Comparison of ENCODE assay signal across 1 cellular context in the genomic region with DNA sequence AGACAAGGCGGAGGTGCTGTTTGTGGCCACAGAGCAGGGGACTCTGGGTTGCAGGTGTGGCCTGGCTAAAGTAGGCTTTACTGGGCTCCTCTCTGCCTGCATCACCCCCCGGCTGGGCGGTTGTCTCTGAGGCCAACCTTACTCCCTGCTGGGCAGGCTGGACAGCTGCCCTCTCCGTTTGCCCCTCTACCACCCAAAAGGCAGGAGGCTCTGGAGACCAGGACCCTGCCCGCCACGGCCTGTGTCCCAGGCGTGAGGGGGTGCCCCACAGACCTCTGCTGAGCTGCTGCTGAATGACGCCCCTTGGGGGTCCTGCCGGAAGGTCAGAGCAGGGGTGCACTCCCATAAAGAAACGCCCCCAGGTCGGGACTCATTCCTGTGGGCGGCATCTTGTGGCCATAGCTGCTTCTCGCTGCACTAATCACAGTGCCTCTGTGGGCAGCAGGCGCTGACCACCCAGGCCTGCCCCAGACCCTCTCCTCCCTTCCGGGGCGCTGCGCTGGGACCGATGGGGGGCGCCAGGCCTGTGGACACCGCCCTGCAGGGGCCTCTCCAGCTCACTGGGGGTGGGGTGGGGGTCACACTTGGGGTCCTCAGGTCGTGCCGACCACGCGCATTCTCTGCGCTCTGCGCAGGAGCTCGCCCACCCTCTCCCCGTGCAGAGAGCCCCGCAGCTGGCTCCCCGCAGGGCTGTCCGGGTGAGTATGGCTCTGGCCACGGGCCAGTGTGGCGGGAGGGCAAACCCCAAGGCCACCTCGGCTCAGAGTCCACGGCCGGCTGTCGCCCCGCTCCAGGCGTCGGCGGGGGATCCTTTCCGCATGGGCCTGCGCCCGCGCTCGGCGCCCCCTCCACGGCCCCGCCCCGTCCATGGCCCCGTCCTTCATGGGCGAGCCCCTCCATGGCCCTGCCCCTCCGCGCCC.
TF ChIP-seq lines count a peak whose summit lies in the region.

No MANE protein-coding gene starts in this region.

TF ChIP-seq in HepG2, 621 proteins besides CTCF, POLR2A, EP300 and RAD21 (continued from another document and continues in another):
- TF ChIP-seq, protein P1, sequence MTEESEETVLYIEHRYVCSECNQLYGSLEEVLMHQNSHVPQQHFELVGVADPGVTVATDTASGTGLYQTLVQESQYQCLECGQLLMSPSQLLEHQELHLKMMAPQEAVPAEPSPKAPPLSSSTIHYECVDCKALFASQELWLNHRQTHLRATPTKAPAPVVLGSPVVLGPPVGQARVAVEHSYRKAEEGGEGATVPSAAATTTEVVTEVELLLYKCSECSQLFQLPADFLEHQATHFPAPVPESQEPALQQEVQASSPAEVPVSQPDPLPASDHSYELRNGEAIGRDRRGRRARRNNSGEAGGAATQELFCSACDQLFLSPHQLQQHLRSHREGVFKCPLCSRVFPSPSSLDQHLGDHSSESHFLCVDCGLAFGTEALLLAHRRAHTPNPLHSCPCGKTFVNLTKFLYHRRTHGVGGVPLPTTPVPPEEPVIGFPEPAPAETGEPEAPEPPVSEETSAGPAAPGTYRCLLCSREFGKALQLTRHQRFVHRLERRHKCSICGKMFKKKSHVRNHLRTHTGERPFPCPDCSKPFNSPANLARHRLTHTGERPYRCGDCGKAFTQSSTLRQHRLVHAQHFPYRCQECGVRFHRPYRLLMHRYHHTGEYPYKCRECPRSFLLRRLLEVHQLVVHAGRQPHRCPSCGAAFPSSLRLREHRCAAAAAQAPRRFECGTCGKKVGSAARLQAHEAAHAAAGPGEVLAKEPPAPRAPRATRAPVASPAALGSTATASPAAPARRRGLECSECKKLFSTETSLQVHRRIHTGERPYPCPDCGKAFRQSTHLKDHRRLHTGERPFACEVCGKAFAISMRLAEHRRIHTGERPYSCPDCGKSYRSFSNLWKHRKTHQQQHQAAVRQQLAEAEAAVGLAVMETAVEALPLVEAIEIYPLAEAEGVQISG (CRISPR knock-in tag; IDR thresholded peaks at IDR 0.05), result peak; percentile 61
- no peak for TF ChIP-seq ZNF180 (CRISPR knock-in tag; IDR thresholded peaks at IDR 0.05; ENCODE audit: borderline replicate concordance, low read depth)
- peak; percentile 60; the same call in 1 of the 2 replicates for TF ChIP-seq NRL (CRISPR knock-in tag; IDR thresholded peaks at IDR 0.05; ENCODE audit: borderline replicate concordance)
- TF ChIP-seq, protein P2, sequence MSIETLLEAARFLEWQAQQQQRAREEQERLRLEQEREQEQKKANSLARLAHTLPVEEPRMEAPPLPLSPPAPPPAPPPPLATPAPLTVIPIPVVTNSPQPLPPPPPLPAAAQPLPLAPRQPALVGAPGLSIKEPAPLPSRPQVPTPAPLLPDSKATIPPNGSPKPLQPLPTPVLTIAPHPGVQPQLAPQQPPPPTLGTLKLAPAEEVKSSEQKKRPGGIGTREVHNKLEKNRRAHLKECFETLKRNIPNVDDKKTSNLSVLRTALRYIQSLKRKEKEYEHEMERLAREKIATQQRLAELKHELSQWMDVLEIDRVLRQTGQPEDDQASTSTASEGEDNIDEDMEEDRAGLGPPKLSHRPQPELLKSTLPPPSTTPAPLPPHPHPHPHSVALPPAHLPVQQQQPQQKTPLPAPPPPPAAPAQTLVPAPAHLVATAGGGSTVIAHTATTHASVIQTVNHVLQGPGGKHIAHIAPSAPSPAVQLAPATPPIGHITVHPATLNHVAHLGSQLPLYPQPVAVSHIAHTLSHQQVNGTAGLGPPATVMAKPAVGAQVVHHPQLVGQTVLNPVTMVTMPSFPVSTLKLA (IDR thresholded peaks at IDR 0.05), result no peak
- TF ChIP-seq ZFP41 (CRISPR knock-in tag; IDR thresholded peaks at IDR 0.05; ENCODE audit: borderline replicate concordance), result no peak
- peak; percentile 75 for TF ChIP-seq ZFY (CRISPR knock-in tag; IDR thresholded peaks at IDR 0.05)
- TF ChIP-seq, protein P3, sequence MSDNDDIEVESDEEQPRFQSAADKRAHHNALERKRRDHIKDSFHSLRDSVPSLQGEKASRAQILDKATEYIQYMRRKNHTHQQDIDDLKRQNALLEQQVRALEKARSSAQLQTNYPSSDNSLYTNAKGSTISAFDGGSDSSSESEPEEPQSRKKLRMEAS (IDR thresholded peaks at IDR 0.05), result peak; percentile 77
- TF ChIP-seq ZNF788 (CRISPR knock-in tag; IDR thresholded peaks at IDR 0.05; ENCODE audit: borderline replicate concordance), result peak; percentile 50; the same call in 1 of the 2 replicates
- TF ChIP-seq, protein P4, sequence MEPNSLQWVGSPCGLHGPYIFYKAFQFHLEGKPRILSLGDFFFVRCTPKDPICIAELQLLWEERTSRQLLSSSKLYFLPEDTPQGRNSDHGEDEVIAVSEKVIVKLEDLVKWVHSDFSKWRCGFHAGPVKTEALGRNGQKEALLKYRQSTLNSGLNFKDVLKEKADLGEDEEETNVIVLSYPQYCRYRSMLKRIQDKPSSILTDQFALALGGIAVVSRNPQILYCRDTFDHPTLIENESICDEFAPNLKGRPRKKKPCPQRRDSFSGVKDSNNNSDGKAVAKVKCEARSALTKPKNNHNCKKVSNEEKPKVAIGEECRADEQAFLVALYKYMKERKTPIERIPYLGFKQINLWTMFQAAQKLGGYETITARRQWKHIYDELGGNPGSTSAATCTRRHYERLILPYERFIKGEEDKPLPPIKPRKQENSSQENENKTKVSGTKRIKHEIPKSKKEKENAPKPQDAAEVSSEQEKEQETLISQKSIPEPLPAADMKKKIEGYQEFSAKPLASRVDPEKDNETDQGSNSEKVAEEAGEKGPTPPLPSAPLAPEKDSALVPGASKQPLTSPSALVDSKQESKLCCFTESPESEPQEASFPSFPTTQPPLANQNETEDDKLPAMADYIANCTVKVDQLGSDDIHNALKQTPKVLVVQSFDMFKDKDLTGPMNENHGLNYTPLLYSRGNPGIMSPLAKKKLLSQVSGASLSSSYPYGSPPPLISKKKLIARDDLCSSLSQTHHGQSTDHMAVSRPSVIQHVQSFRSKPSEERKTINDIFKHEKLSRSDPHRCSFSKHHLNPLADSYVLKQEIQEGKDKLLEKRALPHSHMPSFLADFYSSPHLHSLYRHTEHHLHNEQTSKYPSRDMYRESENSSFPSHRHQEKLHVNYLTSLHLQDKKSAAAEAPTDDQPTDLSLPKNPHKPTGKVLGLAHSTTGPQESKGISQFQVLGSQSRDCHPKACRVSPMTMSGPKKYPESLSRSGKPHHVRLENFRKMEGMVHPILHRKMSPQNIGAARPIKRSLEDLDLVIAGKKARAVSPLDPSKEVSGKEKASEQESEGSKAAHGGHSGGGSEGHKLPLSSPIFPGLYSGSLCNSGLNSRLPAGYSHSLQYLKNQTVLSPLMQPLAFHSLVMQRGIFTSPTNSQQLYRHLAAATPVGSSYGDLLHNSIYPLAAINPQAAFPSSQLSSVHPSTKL (CRISPR knock-in tag; IDR thresholded peaks at IDR 0.05), result peak; percentile 67
- peak; percentile 93 for TF ChIP-seq HNF4A (CRISPR knock-in tag; IDR thresholded peaks at IDR 0.05)
- TF ChIP-seq ZNF232 (CRISPR knock-in tag; IDR thresholded peaks at IDR 0.05; ENCODE audit: borderline replicate concordance), result peak; percentile 65
- TF ChIP-seq ZNF768 (CRISPR knock-in tag; IDR thresholded peaks at IDR 0.05), result peak; percentile 18; the same call in 1 of the 2 replicates
- TF ChIP-seq ZNF607 (CRISPR knock-in tag; IDR thresholded peaks at IDR 0.05; ENCODE audit: borderline replicate concordance), result peak; percentile 49; the same call in 1 of the 2 replicates
- TF ChIP-seq CBFB (CRISPR knock-in tag; IDR thresholded peaks at IDR 0.05), result peak; percentile 62
- TF ChIP-seq PCBP1 (IDR thresholded peaks at IDR 0.05; ENCODE audit: borderline replicate concordance, low read depth, low read length), result peak; percentile 50; the same call in 1 of the 2 replicates
- TF ChIP-seq, protein P5, sequence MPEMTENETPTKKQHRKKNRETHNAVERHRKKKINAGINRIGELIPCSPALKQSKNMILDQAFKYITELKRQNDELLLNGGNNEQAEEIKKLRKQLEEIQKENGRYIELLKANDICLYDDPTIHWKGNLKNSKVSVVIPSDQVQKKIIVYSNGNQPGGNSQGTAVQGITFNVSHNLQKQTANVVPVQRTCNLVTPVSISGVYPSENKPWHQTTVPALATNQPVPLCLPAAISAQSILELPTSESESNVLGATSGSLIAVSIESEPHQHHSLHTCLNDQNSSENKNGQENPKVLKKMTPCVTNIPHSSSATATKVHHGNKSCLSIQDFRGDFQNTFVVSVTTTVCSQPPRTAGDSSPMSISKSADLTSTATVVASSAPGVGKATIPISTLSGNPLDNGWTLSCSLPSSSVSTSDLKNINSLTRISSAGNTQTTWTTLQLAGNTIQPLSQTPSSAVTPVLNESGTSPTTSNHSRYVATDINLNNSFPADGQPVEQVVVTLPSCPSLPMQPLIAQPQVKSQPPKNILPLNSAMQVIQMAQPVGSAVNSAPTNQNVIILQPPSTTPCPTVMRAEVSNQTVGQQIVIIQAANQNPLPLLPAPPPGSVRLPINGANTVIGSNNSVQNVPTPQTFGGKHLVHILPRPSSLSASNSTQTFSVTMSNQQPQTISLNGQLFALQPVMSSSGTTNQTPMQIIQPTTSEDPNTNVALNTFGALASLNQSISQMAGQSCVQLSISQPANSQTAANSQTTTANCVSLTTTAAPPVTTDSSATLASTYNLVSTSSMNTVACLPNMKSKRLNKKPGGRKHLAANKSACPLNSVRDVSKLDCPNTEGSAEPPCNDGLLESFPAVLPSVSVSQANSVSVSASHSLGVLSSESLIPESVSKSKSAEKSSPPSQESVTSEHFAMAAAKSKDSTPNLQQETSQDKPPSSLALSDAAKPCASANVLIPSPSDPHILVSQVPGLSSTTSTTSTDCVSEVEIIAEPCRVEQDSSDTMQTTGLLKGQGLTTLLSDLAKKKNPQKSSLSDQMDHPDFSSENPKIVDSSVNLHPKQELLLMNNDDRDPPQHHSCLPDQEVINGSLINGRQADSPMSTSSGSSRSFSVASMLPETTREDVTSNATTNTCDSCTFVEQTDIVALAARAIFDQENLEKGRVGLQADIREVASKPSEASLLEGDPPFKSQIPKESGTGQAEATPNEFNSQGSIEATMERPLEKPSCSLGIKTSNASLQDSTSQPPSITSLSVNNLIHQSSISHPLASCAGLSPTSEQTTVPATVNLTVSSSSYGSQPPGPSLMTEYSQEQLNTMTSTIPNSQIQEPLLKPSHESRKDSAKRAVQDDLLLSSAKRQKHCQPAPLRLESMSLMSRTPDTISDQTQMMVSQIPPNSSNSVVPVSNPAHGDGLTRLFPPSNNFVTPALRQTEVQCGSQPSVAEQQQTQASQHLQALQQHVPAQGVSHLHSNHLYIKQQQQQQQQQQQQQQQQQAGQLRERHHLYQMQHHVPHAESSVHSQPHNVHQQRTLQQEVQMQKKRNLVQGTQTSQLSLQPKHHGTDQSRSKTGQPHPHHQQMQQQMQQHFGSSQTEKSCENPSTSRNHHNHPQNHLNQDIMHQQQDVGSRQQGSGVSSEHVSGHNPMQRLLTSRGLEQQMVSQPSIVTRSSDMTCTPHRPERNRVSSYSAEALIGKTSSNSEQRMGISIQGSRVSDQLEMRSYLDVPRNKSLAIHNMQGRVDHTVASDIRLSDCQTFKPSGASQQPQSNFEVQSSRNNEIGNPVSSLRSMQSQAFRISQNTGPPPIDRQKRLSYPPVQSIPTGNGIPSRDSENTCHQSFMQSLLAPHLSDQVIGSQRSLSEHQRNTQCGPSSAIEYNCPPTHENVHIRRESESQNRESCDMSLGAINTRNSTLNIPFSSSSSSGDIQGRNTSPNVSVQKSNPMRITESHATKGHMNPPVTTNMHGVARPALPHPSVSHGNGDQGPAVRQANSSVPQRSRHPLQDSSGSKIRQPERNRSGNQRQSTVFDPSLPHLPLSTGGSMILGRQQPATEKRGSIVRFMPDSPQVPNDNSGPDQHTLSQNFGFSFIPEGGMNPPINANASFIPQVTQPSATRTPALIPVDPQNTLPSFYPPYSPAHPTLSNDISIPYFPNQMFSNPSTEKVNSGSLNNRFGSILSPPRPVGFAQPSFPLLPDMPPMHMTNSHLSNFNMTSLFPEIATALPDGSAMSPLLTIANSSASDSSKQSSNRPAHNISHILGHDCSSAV (CRISPR knock-in tag; IDR thresholded peaks at IDR 0.05; ENCODE audit: borderline replicate concordance), result 0 out of 2 replicates have a peak, but pooled peaks have one; percentile 49
- TF ChIP-seq ETV6 (CRISPR knock-in tag; conservative IDR thresholded peaks at IDR 0.05), result peak; percentile 64; the same call in 1 of the 2 replicates
- TF ChIP-seq, protein P6, sequence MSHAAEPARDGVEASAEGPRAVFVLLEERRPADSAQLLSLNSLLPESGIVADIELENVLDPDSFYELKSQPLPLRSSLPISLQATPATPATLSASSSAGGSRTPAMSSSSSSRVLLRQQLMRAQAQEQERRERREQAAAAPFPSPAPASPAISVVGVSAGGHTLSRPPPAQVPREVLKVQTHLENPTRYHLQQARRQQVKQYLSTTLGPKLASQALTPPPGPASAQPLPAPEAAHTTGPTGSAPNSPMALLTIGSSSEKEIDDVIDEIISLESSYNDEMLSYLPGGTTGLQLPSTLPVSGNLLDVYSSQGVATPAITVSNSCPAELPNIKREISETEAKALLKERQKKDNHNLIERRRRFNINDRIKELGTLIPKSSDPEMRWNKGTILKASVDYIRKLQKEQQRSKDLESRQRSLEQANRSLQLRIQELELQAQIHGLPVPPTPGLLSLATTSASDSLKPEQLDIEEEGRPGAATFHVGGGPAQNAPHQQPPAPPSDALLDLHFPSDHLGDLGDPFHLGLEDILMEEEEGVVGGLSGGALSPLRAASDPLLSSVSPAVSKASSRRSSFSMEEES (CRISPR knock-in tag; IDR thresholded peaks at IDR 0.05), result 0 out of 2 replicates have a peak, but pooled peaks have one; percentile 14
- peak; percentile 70 for TF ChIP-seq PHF8 (CRISPR knock-in tag; IDR thresholded peaks at IDR 0.05)
- TF ChIP-seq ZNF33B (CRISPR knock-in tag; IDR thresholded peaks at IDR 0.05), result no peak
- no peak for TF ChIP-seq FOXM1 (CRISPR knock-in tag; IDR thresholded peaks at IDR 0.05)
- TF ChIP-seq, protein P7, sequence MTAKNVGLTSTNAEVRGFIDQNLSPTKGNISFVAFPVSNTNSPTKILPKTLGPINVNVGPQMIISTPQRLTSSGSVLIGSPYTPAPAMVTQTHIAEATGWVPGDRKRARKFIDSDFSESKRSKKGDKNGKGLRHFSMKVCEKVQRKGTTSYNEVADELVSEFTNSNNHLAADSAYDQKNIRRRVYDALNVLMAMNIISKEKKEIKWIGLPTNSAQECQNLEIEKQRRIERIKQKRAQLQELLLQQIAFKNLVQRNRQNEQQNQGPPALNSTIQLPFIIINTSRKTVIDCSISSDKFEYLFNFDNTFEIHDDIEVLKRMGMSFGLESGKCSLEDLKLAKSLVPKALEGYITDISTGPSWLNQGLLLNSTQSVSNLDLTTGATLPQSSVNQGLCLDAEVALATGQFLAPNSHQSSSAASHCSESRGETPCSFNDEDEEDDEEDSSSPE (CRISPR knock-in tag; IDR thresholded peaks at IDR 0.05), result peak; percentile 77; the same call in 1 of the 2 replicates
